Comparison of ENCODE assay signal across 24 cellular contexts in the genomic region with DNA sequence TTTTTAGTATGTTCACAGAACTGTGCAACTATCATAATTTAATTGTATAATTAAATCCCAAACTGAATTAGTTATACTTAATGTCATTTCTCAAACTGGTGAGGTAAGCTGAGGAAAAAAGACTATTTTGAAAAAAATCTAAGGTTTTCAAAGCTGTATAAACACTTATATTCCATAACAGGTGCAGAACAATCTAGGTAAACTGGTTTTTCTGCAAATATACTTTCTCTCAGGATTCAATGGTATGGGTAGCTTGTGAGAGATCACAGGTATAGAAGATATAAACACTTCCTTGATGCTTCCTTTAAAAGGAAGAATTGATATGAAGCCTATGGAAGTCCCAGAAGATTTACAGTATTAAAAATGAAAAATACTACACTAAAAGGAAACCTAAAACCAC.
"Had no signal": no experiment of that assay in that cellular context is flagged by ENCODE, and none has a peak within 500 bp of the region (broad histone marks: within the 10 kb centered on the region; RNA-seq: fewer than 3 reads in every experiment).

No MANE protein-coding gene starts in this region.

- H3K4me3 Mint-ChIP-seq: activated CD4-positive, alpha-beta T cell treated with anti-CD3 and anti-CD28 coated beads, Interleukin-2, amount 10 ng/mL, durations not matched to agents 7 days and 5 days; activated naive CD8-positive, alpha-beta T cell treated with anti-CD3 and anti-CD28 coated beads, Interleukin-2, amount 10 ng/mL, durations not matched to agents 7 days and 5 days; mesothelial cell of epicardium; naive thymus-derived CD8-positive, alpha-beta T cell; neural progenitor cell; stimulated activated naive B cell treated with anti-CD40 and anti-IgM and Interleukin-4, amounts not matched to agents 10 μg/mL and 1 μg/mL and 100 μg/mL, for 72 hours had no signal

- H3K4me1 ChIP-seq: breast epithelium, left ventricle myocardium inferior, neural progenitor cell, uterus had no signal

- H3K4me2 ChIP-seq: neural progenitor cell had no signal

- H3K9me3 Mint-ChIP-seq: activated CD4-positive, alpha-beta T cell treated with anti-CD3 and anti-CD28 coated beads, Interleukin-2, amount 10 ng/mL, durations not matched to agents 7 days and 5 days; activated CD8-positive, alpha-beta T cell treated with anti-CD3 and anti-CD28 coated beads for 36 hours; activated naive CD8-positive, alpha-beta T cell treated with anti-CD3 and anti-CD28 coated beads, Interleukin-2, amount 10 ng/mL, durations not matched to agents 7 days and 5 days; activated T-helper 2 cell treated with anti-CD3 and anti-CD28 coated beads, Interferon-gamma antibody, Interleukin-2, Interleukin-4, amounts not matched to agents 10 μg/mL and 5 μg/mL and 100 μg/mL, durations not matched to agents 14 hours and 24 hours and 36 hours; central memory CD8-positive, alpha-beta T cell; mesothelial cell of epicardium; neural progenitor cell; stimulated activated naive B cell treated with anti-CD40 and anti-IgM and Interleukin-4, amounts not matched to agents 10 μg/mL and 1 μg/mL and 100 μg/mL, for 72 hours had no signal

- H3K27ac ChIP-seq: breast epithelium, left ventricle myocardium inferior, neural progenitor cell, transverse colon, uterus had no signal

- H3K9me3 ChIP-seq: breast epithelium, left ventricle myocardium inferior, transverse colon, uterus had no signal

- H2AFZ ChIP-seq: neural progenitor cell had no signal

- H3K4me3 ChIP-seq: breast epithelium, left ventricle myocardium inferior, neural progenitor cell, transverse colon, uterus had no signal

- H3K27me3 ChIP-seq: breast epithelium, neural progenitor cell, transverse colon, uterus had no signal

- H3K36me3 ChIP-seq: breast epithelium, neural progenitor cell, uterus had no signal

- H3K4me1 Mint-ChIP-seq: neural progenitor cell had no signal

- DNase-seq: activated CD4-positive, alpha-beta T cell treated with anti-CD3 and anti-CD28 coated beads, Interleukin-2, amount 10 ng/mL, durations not matched to agents 7 days and 5 days; activated CD8-positive, alpha-beta T cell treated with anti-CD3 and anti-CD28 coated beads for 36 hours; activated naive CD4-positive, alpha-beta T cell; activated naive CD8-positive, alpha-beta T cell treated with anti-CD3 and anti-CD28 coated beads, Interleukin-2, amount 10 ng/mL, durations not matched to agents 7 days and 5 days; activated T-cell treated with anti-CD3 and anti-CD28 coated beads, Interleukin-2, amount 50 U/mL, for 1 hour; amniotic stem cell; effector memory CD4-positive, alpha-beta T cell; hippocampal formation; kidney glomerular epithelial cell; left ventricle myocardium inferior; mammary epithelial cell; naive thymus-derived CD8-positive, alpha-beta T cell; stimulated activated CD4-positive, alpha-beta T cell treated with anti-CD3 and anti-CD28 coated beads, Interleukin-2, amount 100 ng/mL, for 48 hours; stimulated activated CD8-positive, alpha-beta memory T cell treated with anti-CD3 and anti-CD28 coated beads, Interleukin-4, amount 100 ng/mL, for 48 hours; stimulated activated naive B cell treated with anti-CD40 and anti-IgM and Interleukin-4, amounts not matched to agents 10 μg/mL and 1 μg/mL and 100 μg/mL, for 72 hours; transverse colon; uterus had no signal

- H3K9ac ChIP-seq: neural progenitor cell had no signal

- ATAC-seq: naive thymus-derived CD8-positive, alpha-beta T cell; stimulated activated naive B cell treated with anti-CD40 and anti-IgM and Interleukin-4, amounts not matched to agents 10 μg/mL and 1 μg/mL and 100 μg/mL, for 72 hours had no signal

- H3K27me3 Mint-ChIP-seq: activated CD4-positive, alpha-beta T cell treated with anti-CD3 and anti-CD28 coated beads, Interleukin-2, amount 10 ng/mL, durations not matched to agents 7 days and 5 days; activated CD8-positive, alpha-beta T cell treated with anti-CD3 and anti-CD28 coated beads for 36 hours; activated naive CD8-positive, alpha-beta T cell treated with anti-CD3 and anti-CD28 coated beads, Interleukin-2, amount 10 ng/mL, durations not matched to agents 7 days and 5 days; central memory CD8-positive, alpha-beta T cell; naive thymus-derived CD8-positive, alpha-beta T cell; stimulated activated naive B cell treated with anti-CD40 and anti-IgM and Interleukin-4, amounts not matched to agents 10 μg/mL and 1 μg/mL and 100 μg/mL, for 72 hours had no signal

- FAIRE-seq: colon, frontal cortex had no signal

- H3K27ac Mint-ChIP-seq: activated naive CD8-positive, alpha-beta T cell treated with anti-CD3 and anti-CD28 coated beads, Interleukin-2, amount 10 ng/mL, durations not matched to agents 7 days and 5 days; mesothelial cell of epicardium; neural progenitor cell had no signal
